Comparison of ENCODE assay signal across 36 cellular contexts in the genomic region with DNA sequence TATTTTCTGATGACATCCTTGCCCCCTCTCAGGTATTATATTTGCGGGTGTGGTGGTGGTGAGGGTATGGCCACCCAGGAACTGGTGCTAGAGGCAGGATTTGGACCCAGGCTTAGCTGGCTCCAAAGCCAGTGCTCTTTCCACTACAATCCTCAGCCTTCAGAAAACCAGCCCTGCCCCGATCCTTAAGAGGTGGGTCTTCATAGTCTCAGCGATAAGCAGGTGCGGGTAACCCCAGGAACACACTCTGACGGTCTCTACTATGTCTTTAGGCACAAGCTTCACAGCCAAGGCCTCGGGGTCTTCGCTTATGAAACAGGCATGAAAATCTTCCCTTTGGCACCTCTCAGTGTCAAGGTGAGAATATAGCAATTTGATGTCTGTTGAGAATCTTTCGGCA.
"Had no signal": no experiment of that assay in that cellular context is flagged by ENCODE, and none has a peak within 500 bp of the region (broad histone marks: within the 10 kb centered on the region; RNA-seq: fewer than 3 reads in every experiment).

No MANE protein-coding gene starts in this region.

- H3K27ac ChIP-seq: adrenal gland, body of pancreas, cardiac muscle cell, coronary artery, dorsolateral prefrontal cortex, esophagus squamous epithelium, gastroesophageal sphincter had no signal

- H3K4me3 Mint-ChIP-seq: activated CD4-positive, alpha-beta memory T cell treated with anti-CD3 and anti-CD28 coated beads for 36 hours; activated CD4-positive, alpha-beta T cell treated with anti-CD3 and anti-CD28 coated beads for 36 hours; activated CD4-positive, alpha-beta T cell treated with anti-CD3 and anti-CD28 coated beads, Interleukin-2, amount 10 ng/mL, durations not matched to agents 24 days and 14 days; activated CD8-positive, alpha-beta memory T cell treated with anti-CD3 and anti-CD28 coated beads, Interleukin-2, amount 10 ng/mL, durations not matched to agents 7 days and 5 days; activated CD8-positive, alpha-beta T cell treated with anti-CD3 and anti-CD28 coated beads, Interleukin-2, amount 10 ng/mL, durations not matched to agents 7 days and 5 days; activated naive CD4-positive, alpha-beta T cell treated with anti-CD3 and anti-CD28 coated beads for 36 hours; activated naive CD4-positive, alpha-beta T cell treated with anti-CD3 and anti-CD28 coated beads, Interleukin-2, amount 50 U/mL, for 24 hours; activated naive CD8-positive, alpha-beta T cell treated with anti-CD3 and anti-CD28 coated beads for 36 hours; activated naive CD8-positive, alpha-beta T cell treated with anti-CD3 and anti-CD28 coated beads, Interleukin-2, amount 50 U/mL, for 24 hours; activated T-helper 1 cell treated with anti-CD3 and anti-CD28 coated beads, Interleukin-12 subunit alpha, Interleukin-12 subunit beta, Interleukin-2, Interleukin-4 antibody, amounts not matched to agents 30 ng/mL and 10 ng/mL and 1 ng/mL, durations not matched to agents 14 hours and 24 hours and 36 hours; dendritic cell treated with granulocyte-macrophage colony-stimulating factor and Interleukin-4, amounts not matched to agents 40 ng/mL and 50 ng/mL, for 4 days; T-helper 17 cell; T-helper 2 cell treated with Interferon-gamma antibody and Interleukin-4, amounts not matched to agents 5 μg/mL and 100 μg/mL, for 36 hours had no signal

- H3K36me3 Mint-ChIP-seq: activated CD4-positive, alpha-beta memory T cell treated with anti-CD3 and anti-CD28 coated beads for 36 hours; activated CD8-positive, alpha-beta memory T cell treated with anti-CD3 and anti-CD28 coated beads, Interleukin-2, amount 10 ng/mL, durations not matched to agents 7 days and 5 days; activated naive CD4-positive, alpha-beta T cell treated with anti-CD3 and anti-CD28 coated beads, Interleukin-2, amount 50 U/mL, for 24 hours; activated naive CD8-positive, alpha-beta T cell treated with anti-CD3 and anti-CD28 coated beads for 36 hours had no signal

- H3K9me3 ChIP-seq: adrenal gland, body of pancreas, esophagus squamous epithelium, gastroesophageal sphincter had no signal

- DNase-seq: activated CD4-positive, alpha-beta memory T cell treated with anti-CD3 and anti-CD28 coated beads for 36 hours; activated CD4-positive, alpha-beta T cell treated with anti-CD3 and anti-CD28 coated beads for 36 hours; activated CD4-positive, alpha-beta T cell treated with anti-CD3 and anti-CD28 coated beads, Interleukin-2, amount 10 ng/mL, durations not matched to agents 24 days and 14 days; activated CD4-positive, CD25-positive, alpha-beta regulatory T cell; activated CD4-positive, CD25-positive, alpha-beta regulatory T cell treated with anti-CD3 and anti-CD28 coated beads, Interleukin-2, amount 50 U/mL, for 72 hours; activated CD8-positive, alpha-beta memory T cell treated with anti-CD3 and anti-CD28 coated beads, Interleukin-2, amount 10 ng/mL, durations not matched to agents 7 days and 5 days; activated CD8-positive, alpha-beta memory T cell treated with anti-CD3 and anti-CD28 coated beads, Interleukin-2, amount 50 U/mL, for 4 hours; activated CD8-positive, alpha-beta T cell treated with anti-CD3 and anti-CD28 coated beads, Interleukin-2, amount 10 ng/mL, durations not matched to agents 7 days and 5 days; activated effector memory CD4-positive, alpha-beta T cell treated with anti-CD3 and anti-CD28 coated beads, Interleukin-2, amount 50 U/mL, for 16 hours; activated naive CD4-positive, alpha-beta T cell treated with anti-CD3 and anti-CD28 coated beads for 36 hours; activated naive CD8-positive, alpha-beta T cell treated with anti-CD3 and anti-CD28 coated beads for 36 hours; activated naive CD8-positive, alpha-beta T cell treated with anti-CD3 and anti-CD28 coated beads, Interleukin-2, amount 50 U/mL, for 24 hours; activated T-cell treated with anti-CD3 and anti-CD28 coated beads, Interleukin-2, amount 50 U/mL, for 1 hour; activated T-cell treated with anti-CD3 and anti-CD28 coated beads, Interleukin-2, amount 50 U/mL, for 48 hours; adrenal gland; amygdala; aorta; body of pancreas; central memory CD4-positive, alpha-beta T cell; cerebellar nuclear complex; dorsolateral prefrontal cortex; effector memory CD4-positive, alpha-beta T cell; erythroblast; esophagus squamous epithelium; foreskin melanocyte; T-helper 1 cell; T-helper 17 cell; T1000 had no signal

- H3K4me3 ChIP-seq: adrenal gland, body of pancreas, cardiac muscle cell, coronary artery, dorsolateral prefrontal cortex, esophagus squamous epithelium, gastroesophageal sphincter had no signal

- H3K27me3 Mint-ChIP-seq: activated CD4-positive, alpha-beta T cell treated with anti-CD3 and anti-CD28 coated beads, Interleukin-2, amount 10 ng/mL, durations not matched to agents 24 days and 14 days; dendritic cell treated with granulocyte-macrophage colony-stimulating factor and Interleukin-4, amounts not matched to agents 40 ng/mL and 50 ng/mL, for 4 days had no signal

- H3K27ac Mint-ChIP-seq: activated CD4-positive, alpha-beta memory T cell treated with anti-CD3 and anti-CD28 coated beads for 36 hours; activated CD4-positive, alpha-beta T cell treated with anti-CD3 and anti-CD28 coated beads for 36 hours; activated CD4-positive, alpha-beta T cell treated with anti-CD3 and anti-CD28 coated beads, Interleukin-2, amount 10 ng/mL, durations not matched to agents 24 days and 14 days; activated CD8-positive, alpha-beta memory T cell treated with anti-CD3 and anti-CD28 coated beads, Interleukin-2, amount 10 ng/mL, durations not matched to agents 7 days and 5 days; activated CD8-positive, alpha-beta T cell treated with anti-CD3 and anti-CD28 coated beads, Interleukin-2, amount 10 ng/mL, durations not matched to agents 7 days and 5 days; activated naive CD4-positive, alpha-beta T cell treated with anti-CD3 and anti-CD28 coated beads for 36 hours; activated naive CD4-positive, alpha-beta T cell treated with anti-CD3 and anti-CD28 coated beads, Interleukin-2, amount 50 U/mL, for 24 hours; activated naive CD8-positive, alpha-beta T cell treated with anti-CD3 and anti-CD28 coated beads for 36 hours; activated naive CD8-positive, alpha-beta T cell treated with anti-CD3 and anti-CD28 coated beads, Interleukin-2, amount 50 U/mL, for 24 hours; activated T-helper 1 cell treated with anti-CD3 and anti-CD28 coated beads, Interleukin-12 subunit alpha, Interleukin-12 subunit beta, Interleukin-2, Interleukin-4 antibody, amounts not matched to agents 30 ng/mL and 10 ng/mL and 1 ng/mL, durations not matched to agents 14 hours and 24 hours and 36 hours; activated T-helper 2 cell treated with anti-CD3 and anti-CD28 coated beads, Interferon-gamma antibody, Interleukin-2, Interleukin-4, amounts not matched to agents 10 μg/mL and 5 μg/mL and 100 μg/mL, durations not matched to agents 14 hours and 24 hours and 36 hours; dendritic cell treated with granulocyte-macrophage colony-stimulating factor and Interleukin-4, amounts not matched to agents 40 ng/mL and 50 ng/mL, for 4 days; T-helper 17 cell; T-helper 2 cell treated with Interferon-gamma antibody and Interleukin-4, amounts not matched to agents 5 μg/mL and 100 μg/mL, for 36 hours had no signal

- H3K36me3 ChIP-seq: adrenal gland, cardiac muscle cell, esophagus squamous epithelium, gastroesophageal sphincter had no signal

- H3K4me1 ChIP-seq: adrenal gland, body of pancreas, esophagus squamous epithelium, gastroesophageal sphincter had no signal

- H3K4me1 Mint-ChIP-seq: activated CD4-positive, alpha-beta T cell treated with anti-CD3 and anti-CD28 coated beads for 36 hours; activated CD4-positive, alpha-beta T cell treated with anti-CD3 and anti-CD28 coated beads, Interleukin-2, amount 10 ng/mL, durations not matched to agents 24 days and 14 days; activated CD8-positive, alpha-beta memory T cell treated with anti-CD3 and anti-CD28 coated beads, Interleukin-2, amount 10 ng/mL, durations not matched to agents 7 days and 5 days; activated naive CD4-positive, alpha-beta T cell treated with anti-CD3 and anti-CD28 coated beads, Interleukin-2, amount 50 U/mL, for 24 hours; activated naive CD8-positive, alpha-beta T cell treated with anti-CD3 and anti-CD28 coated beads for 36 hours; activated naive CD8-positive, alpha-beta T cell treated with anti-CD3 and anti-CD28 coated beads, Interleukin-2, amount 50 U/mL, for 24 hours; T-helper 17 cell had no signal

- H3K27me3 ChIP-seq: adrenal gland, body of pancreas, cardiac muscle cell had no signal

- H3K9me3 Mint-ChIP-seq: activated CD4-positive, alpha-beta memory T cell treated with anti-CD3 and anti-CD28 coated beads for 36 hours; activated CD4-positive, alpha-beta T cell treated with anti-CD3 and anti-CD28 coated beads, Interleukin-2, amount 10 ng/mL, durations not matched to agents 24 days and 14 days; activated naive CD4-positive, alpha-beta T cell treated with anti-CD3 and anti-CD28 coated beads for 36 hours; activated naive CD4-positive, alpha-beta T cell treated with anti-CD3 and anti-CD28 coated beads, Interleukin-2, amount 50 U/mL, for 24 hours; activated naive CD8-positive, alpha-beta T cell treated with anti-CD3 and anti-CD28 coated beads for 36 hours; activated naive CD8-positive, alpha-beta T cell treated with anti-CD3 and anti-CD28 coated beads, Interleukin-2, amount 50 U/mL, for 24 hours; activated T-helper 1 cell treated with anti-CD3 and anti-CD28 coated beads, Interleukin-12 subunit alpha, Interleukin-12 subunit beta, Interleukin-2, Interleukin-4 antibody, amounts not matched to agents 30 ng/mL and 10 ng/mL and 1 ng/mL, durations not matched to agents 14 hours and 24 hours and 36 hours; activated T-helper 2 cell treated with anti-CD3 and anti-CD28 coated beads, Interferon-gamma antibody, Interleukin-2, Interleukin-4, amounts not matched to agents 10 μg/mL and 5 μg/mL and 100 μg/mL, durations not matched to agents 14 hours and 24 hours and 36 hours; dendritic cell treated with granulocyte-macrophage colony-stimulating factor and Interleukin-4, amounts not matched to agents 40 ng/mL and 50 ng/mL, for 4 days; T-helper 2 cell treated with Interferon-gamma antibody and Interleukin-4, amounts not matched to agents 5 μg/mL and 100 μg/mL, for 36 hours had no signal
